14 cellular contexts compared by ENCODE assay signal in the genomic region with DNA sequence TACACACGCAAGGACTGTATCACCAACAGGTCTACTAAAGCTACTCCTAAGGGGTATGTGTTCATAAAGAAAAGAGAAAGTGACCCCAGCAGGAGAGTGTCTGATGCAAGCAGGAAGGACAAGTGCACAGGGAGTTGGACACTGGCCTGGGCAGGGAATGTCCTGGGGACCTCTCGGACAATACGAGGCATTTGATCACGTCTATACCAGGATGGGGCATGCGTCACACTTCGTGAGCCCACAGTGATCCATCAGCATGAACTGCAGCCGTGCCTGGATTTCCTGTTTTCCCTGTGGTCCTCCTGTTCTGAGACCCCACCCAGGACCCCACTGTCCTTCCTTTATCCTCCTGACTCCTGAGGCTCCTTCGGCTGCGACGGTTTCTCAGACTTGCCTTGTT.
DNase-seq lines count a peak whose midpoint lies in the region; ATAC-seq lines count a peak whose summit lies in the region.
"Had no signal": no experiment of that assay in that cellular context is flagged by ENCODE, and none has a peak within 500 bp of the region (broad histone marks: within the 10 kb centered on the region; RNA-seq: fewer than 3 reads in every experiment).

No MANE protein-coding gene starts in this region.

- POLR2A ChIA-PET in activated naive CD8-positive, alpha-beta T cell treated with anti-CD3 and anti-CD28 coated beads, Interleukin-2, amount 10 ng/mL, durations not matched to agents 7 days and 5 days (lab: Charles Lee): interaction anchor here (1.0 to 2.6 kb wide), 3 partner anchors 11 to 35 kb away, joined by 4 to 10 read pairs (median 9); no protein-coding TSS in a partner anchor

- peak overlapping the region in 1 of 2 donors; percentile 47 for H3K9ac ChIP-seq in stomach smooth muscle (ENCODE audit: low read length in 2 of 2)

- ATAC-seq in activated naive CD8-positive, alpha-beta T cell treated with anti-CD3 and anti-CD28 coated beads, Interleukin-2, amount 10 ng/mL, durations not matched to agents 7 days and 5 days (ENCODE audit: low read depth): no peak
- ATAC-seq in activated naive CD8-positive, alpha-beta T cell treated with anti-CD3 and anti-CD28 coated beads, Interleukin-2, amount 50 U/mL, for 24 hours: no peak

- H3K27me3 ChIP-seq in stomach smooth muscle (ENCODE audit: control insufficient read depth in 1 of 2, insufficient read depth in 2 of 2, low read length in 2 of 2) (no peaks in the 10 kb centered on the region), SJCRH30 (no peaks in the 10 kb centered on the region)

- H3K4me1 ChIP-seq in stomach smooth muscle (ENCODE audit: control insufficient read depth, insufficient read depth, low read length) (peaks cover 75% of the 10 kb centered on the region), SJCRH30 (peaks cover 18% of the 10 kb centered on the region)

- H3K27ac ChIP-seq in stomach smooth muscle (ENCODE audit: low read length) (peak overlapping the region; percentile 65), SJCRH30 (no peak overlapping the region)
- H3K27ac ChIP-seq: PC-9 had no signal

- H3K9me3 ChIP-seq in stomach smooth muscle (ENCODE audit: control insufficient read depth in 2 of 2, low read length in 2 of 2): no peaks in the 10 kb centered on the region
- no peaks in the 10 kb centered on the region for H3K9me3 ChIP-seq in SJCRH30 (replicated peaks)

- H3K27me3 Mint-ChIP-seq in activated naive CD8-positive, alpha-beta T cell treated with anti-CD3 and anti-CD28 coated beads, Interleukin-2, amount 10 ng/mL, durations not matched to agents 7 days and 5 days: no peaks in the 10 kb centered on the region
- peaks cover 15% of the 10 kb centered on the region for H3K27me3 Mint-ChIP-seq in activated naive CD8-positive, alpha-beta T cell treated with anti-CD3 and anti-CD28 coated beads, Interleukin-2, amount 50 U/mL, for 24 hours

- peaks cover 14% of the 10 kb centered on the region for H3K36me3 Mint-ChIP-seq in activated naive CD8-positive, alpha-beta T cell treated with anti-CD3 and anti-CD28 coated beads, Interleukin-2, amount 10 ng/mL, durations not matched to agents 7 days and 5 days
- H3K36me3 Mint-ChIP-seq in activated naive CD8-positive, alpha-beta T cell treated with anti-CD3 and anti-CD28 coated beads, Interleukin-2, amount 50 U/mL, for 24 hours (ENCODE audit: low read depth): peaks cover 3% of the 10 kb centered on the region

- no peaks in the 10 kb centered on the region for H3K9me3 Mint-ChIP-seq in activated naive CD8-positive, alpha-beta T cell treated with anti-CD3 and anti-CD28 coated beads, Interleukin-2, amount 10 ng/mL, durations not matched to agents 7 days and 5 days
- no peaks in the 10 kb centered on the region for H3K9me3 Mint-ChIP-seq in activated naive CD8-positive, alpha-beta T cell treated with anti-CD3 and anti-CD28 coated beads, Interleukin-2, amount 50 U/mL, for 24 hours

- DNase-seq in activated naive CD8-positive, alpha-beta T cell treated with anti-CD3 and anti-CD28 coated beads, Interleukin-2, amount 10 ng/mL, durations not matched to agents 7 days and 5 days: no peak
- DNase-seq in activated naive CD8-positive, alpha-beta T cell treated with anti-CD3 and anti-CD28 coated beads, Interleukin-2, amount 50 U/mL, for 24 hours: no peak
- DNase-seq in dermis blood vessel endothelial cell: peak; percentile 32
- DNase-seq in lung microvascular endothelial cell (ENCODE audit: low read depth in 2 of 2): peak; percentile 24 to 41
- no peak for DNase-seq in NCI-H2171 treated with DMSO at 0.1 percent for 48 hours (lab: John Stamatoyannopoulos, UW)
- DNase-seq in ureter (ENCODE audit: low spot score): no peak
- no peak for DNase-seq in SJCRH30
- DNase-seq: activated CD8-positive, alpha-beta memory T cell treated with anti-CD3 and anti-CD28 coated beads, Interleukin-2, amount 50 U/mL, for 48 hours; amniotic stem cell; midbrain; NCI-H748 treated with DMSO at 0.1 percent for 48 hours; PC-9; stimulated activated CD4-positive, alpha-beta T cell treated with anti-CD3 and anti-CD28 coated beads, Interleukin-15, amount 100 ng/mL, for 24 hours had no signal

- no peak overlapping the region for H3K4me3 Mint-ChIP-seq in activated naive CD8-positive, alpha-beta T cell treated with anti-CD3 and anti-CD28 coated beads, Interleukin-2, amount 10 ng/mL, durations not matched to agents 7 days and 5 days
- H3K4me3 Mint-ChIP-seq in activated naive CD8-positive, alpha-beta T cell treated with anti-CD3 and anti-CD28 coated beads, Interleukin-2, amount 50 U/mL, for 24 hours: no peak overlapping the region

- H3K4me1 Mint-ChIP-seq in activated naive CD8-positive, alpha-beta T cell treated with anti-CD3 and anti-CD28 coated beads, Interleukin-2, amount 10 ng/mL, durations not matched to agents 7 days and 5 days: peaks cover 54% of the 10 kb centered on the region
- H3K4me1 Mint-ChIP-seq in activated naive CD8-positive, alpha-beta T cell treated with anti-CD3 and anti-CD28 coated beads, Interleukin-2, amount 50 U/mL, for 24 hours: peaks cover 67% of the 10 kb centered on the region

- H3K27ac Mint-ChIP-seq in activated naive CD8-positive, alpha-beta T cell treated with anti-CD3 and anti-CD28 coated beads, Interleukin-2, amount 10 ng/mL, durations not matched to agents 7 days and 5 days: peak overlapping the region; percentile 76
- H3K27ac Mint-ChIP-seq in activated naive CD8-positive, alpha-beta T cell treated with anti-CD3 and anti-CD28 coated beads, Interleukin-2, amount 50 U/mL, for 24 hours: no peak overlapping the region

- no peaks in the 10 kb centered on the region for H3K36me3 ChIP-seq in stomach smooth muscle (ENCODE audit: control insufficient read depth in 2 of 2, insufficient read depth in 2 of 2, low read length in 2 of 2)
- H3K36me3 ChIP-seq in SJCRH30: no peaks in the 10 kb centered on the region

- peak overlapping the region in 1 of 2 donors; percentile 29 for H3K4me3 ChIP-seq in stomach smooth muscle (ENCODE audit: low read length in 2 of 2)
- no peak overlapping the region for H3K4me3 ChIP-seq in SJCRH30
- H3K4me3 ChIP-seq: PC-9 had no signal

Comparison
In these comparisons a context has a peak if more than half of its experiments do, and no peak if none do; other contexts are left out.
1. DNase-seq: peak in dermis blood vessel endothelial cell (single experiment) and lung microvascular endothelial cell (2 of 2); none in activated naive CD8-positive, alpha-beta T cell treated with anti-CD3 and anti-CD28 coated beads, Interleukin-2, amount 10 ng/mL, durations not matched to agents 7 days and 5 days (single experiment), activated naive CD8-positive, alpha-beta T cell treated with anti-CD3 and anti-CD28 coated beads, Interleukin-2, amount 50 U/mL, for 24 hours (single experiment), NCI-H2171 treated with DMSO at 0.1 percent for 48 hours (single experiment), ureter (single experiment) and SJCRH30 (0 of 2).